1 cellular context compared by ENCODE assay signal in the genomic region with DNA sequence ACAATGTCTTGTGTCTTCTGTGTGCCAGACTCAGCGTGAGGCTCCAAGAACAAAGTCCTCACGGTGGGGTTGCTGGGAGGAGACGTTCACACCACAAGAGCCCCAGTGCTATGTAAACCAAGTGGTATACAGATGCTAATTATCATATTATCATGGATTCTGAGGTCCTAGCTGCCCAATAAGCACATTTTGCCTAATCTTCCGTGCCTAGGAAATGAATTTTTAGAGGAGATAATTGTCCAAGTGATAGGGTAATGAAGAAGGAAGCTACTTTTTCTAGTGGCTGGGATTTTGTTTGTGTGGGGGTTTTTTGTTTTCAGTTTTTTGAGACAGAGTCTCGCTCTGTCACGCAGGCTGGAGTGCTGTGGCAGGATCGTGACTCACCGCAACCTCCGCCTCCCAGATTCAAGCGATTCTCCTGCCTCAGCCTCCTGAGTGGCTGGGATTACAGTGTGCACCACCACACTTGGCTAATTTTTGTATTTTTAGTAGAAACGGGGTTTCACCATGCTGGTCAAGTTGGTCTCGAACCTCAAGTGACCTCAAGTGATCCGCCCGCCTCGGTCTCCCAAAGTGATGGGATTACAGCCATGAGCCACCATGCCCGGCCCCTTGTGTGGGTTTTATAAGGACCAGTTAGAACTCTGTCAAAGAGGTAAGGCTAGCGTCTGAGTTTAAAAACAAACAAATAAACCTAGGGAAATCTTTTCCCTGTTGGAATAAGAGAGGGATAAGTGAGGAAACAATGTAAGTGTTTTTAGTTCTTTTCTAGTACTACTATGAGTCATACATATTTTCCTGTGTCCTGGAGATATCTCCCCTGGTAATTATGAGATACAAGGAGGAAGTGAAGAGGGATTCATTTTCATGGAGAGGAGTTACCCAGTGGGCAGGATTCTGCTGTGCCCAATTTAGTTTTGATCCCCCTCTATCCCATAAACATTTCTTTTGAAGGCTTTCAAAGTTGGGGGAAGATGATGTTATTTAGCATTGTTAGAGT.
TF ChIP-seq lines count a peak whose summit lies in the region.

No MANE protein-coding gene starts in this region.

TF ChIP-seq in HEK293, 187 proteins besides CTCF, POLR2A, EP300 and RAD21 (continued from another document and continues in another):
- TF ChIP-seq, protein P1, sequence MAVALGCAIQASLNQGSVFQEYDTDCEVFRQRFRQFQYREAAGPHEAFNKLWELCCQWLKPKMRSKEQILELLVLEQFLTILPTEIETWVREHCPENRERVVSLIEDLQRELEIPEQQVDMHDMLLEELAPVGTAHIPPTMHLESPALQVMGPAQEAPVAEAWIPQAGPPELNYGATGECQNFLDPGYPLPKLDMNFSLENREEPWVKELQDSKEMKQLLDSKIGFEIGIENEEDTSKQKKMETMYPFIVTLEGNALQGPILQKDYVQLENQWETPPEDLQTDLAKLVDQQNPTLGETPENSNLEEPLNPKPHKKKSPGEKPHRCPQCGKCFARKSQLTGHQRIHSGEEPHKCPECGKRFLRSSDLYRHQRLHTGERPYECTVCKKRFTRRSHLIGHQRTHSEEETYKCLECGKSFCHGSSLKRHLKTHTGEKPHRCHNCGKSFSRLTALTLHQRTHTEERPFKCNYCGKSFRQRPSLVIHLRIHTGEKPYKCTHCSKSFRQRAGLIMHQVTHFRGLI (tag by site-specific recombination; IDR thresholded peaks at IDR 0.05): no peak
- TF ChIP-seq GLI2 (tag by site-specific recombination; IDR thresholded peaks at IDR 0.05; ENCODE audit: borderline replicate concordance, low read depth) (no peak), ZNF658 (tag by site-specific recombination; IDR thresholded peaks at IDR 0.05) (no peak), ZNF37A (tag by site-specific recombination; IDR thresholded peaks at IDR 0.05) (no peak), ZFP3 (tag by site-specific recombination; IDR thresholded peaks at IDR 0.05; ENCODE audit: low read depth) (no peak; the same call in 1 of the 2 replicates), ZNF350 (tag by site-specific recombination; IDR thresholded peaks at IDR 0.05) (no peak), ZNF707 (tag by site-specific recombination; IDR thresholded peaks at IDR 0.05) (no peak), ZNF48 (tag by site-specific recombination; IDR thresholded peaks at IDR 0.05) (no peak), ZNF280D (tag by site-specific recombination; IDR thresholded peaks at IDR 0.05) (no peak), ZNF585B (tag by site-specific recombination; IDR thresholded peaks at IDR 0.05) (no peak), ZIC2 (tag by site-specific recombination; IDR thresholded peaks at IDR 0.05) (peak; percentile 92), ZNF324 (tag by site-specific recombination; IDR thresholded peaks at IDR 0.05) (no peak), ZBTB48 (tag by site-specific recombination; IDR thresholded peaks at IDR 0.05) (peak; percentile 22; the same call in 1 of the 2 replicates), KLF10 (tag by site-specific recombination; IDR thresholded peaks at IDR 0.05) (no peak), SCRT1 (tag by site-specific recombination; IDR thresholded peaks at IDR 0.05; ENCODE audit: borderline replicate concordance) (no peak), ZNF645 (tag by site-specific recombination; IDR thresholded peaks at IDR 0.05) (no peak), ZSCAN23 (tag by site-specific recombination; IDR thresholded peaks at IDR 0.05) (no peak), ZNF18 (tag by site-specific recombination; IDR thresholded peaks at IDR 0.05) (peak; percentile 94), ZNF23 (tag by site-specific recombination; IDR thresholded peaks at IDR 0.05; ENCODE audit: borderline replicate concordance) (no peak), ZNF600 (tag by site-specific recombination; IDR thresholded peaks at IDR 0.05) (peak; percentile 90), ZNF132 (tag by site-specific recombination; IDR thresholded peaks at IDR 0.05; ENCODE audit: borderline replicate concordance) (no peak), EGR2 (tag by site-specific recombination; IDR thresholded peaks at IDR 0.05; ENCODE audit: low read depth) (no peak; the same call in 1 of the 2 replicates), IKZF3 (tag by site-specific recombination; IDR thresholded peaks at IDR 0.05) (peak; percentile 84), ZNF555 (tag by site-specific recombination; conservative IDR thresholded peaks at IDR 0.05) (no peak), ZNF404 (tag by site-specific recombination; IDR thresholded peaks at IDR 0.05) (no peak), ZFP37 (tag by site-specific recombination; IDR thresholded peaks at IDR 0.05) (peak; percentile 68), ZNF391 (tag by site-specific recombination; IDR thresholded peaks at IDR 0.05; ENCODE audit: borderline replicate concordance, low read depth) (no peak), ZNF777 (tag by site-specific recombination; IDR thresholded peaks at IDR 0.05; ENCODE audit: borderline replicate concordance) (no peak), GLI4 (tag by site-specific recombination; IDR thresholded peaks at IDR 0.05) (no peak), ZNF768 (tag by site-specific recombination; IDR thresholded peaks at IDR 0.05) (no peak), ZNF670 (tag by site-specific recombination; IDR thresholded peaks at IDR 0.05; ENCODE audit: low read depth) (no peak), KLF1 (tag by site-specific recombination; IDR thresholded peaks at IDR 0.05) (no peak), TRIM28 (IDR thresholded peaks at IDR 0.05; ENCODE audit: borderline replicate concordance, low read length) (peak; percentile 30; the same call in 1 of the 2 replicates), ZNF488 (tag by site-specific recombination; IDR thresholded peaks at IDR 0.05) (no peak), SP7 (tag by site-specific recombination; IDR thresholded peaks at IDR 0.05) (peak; percentile 89)
- TF ChIP-seq, protein P2, sequence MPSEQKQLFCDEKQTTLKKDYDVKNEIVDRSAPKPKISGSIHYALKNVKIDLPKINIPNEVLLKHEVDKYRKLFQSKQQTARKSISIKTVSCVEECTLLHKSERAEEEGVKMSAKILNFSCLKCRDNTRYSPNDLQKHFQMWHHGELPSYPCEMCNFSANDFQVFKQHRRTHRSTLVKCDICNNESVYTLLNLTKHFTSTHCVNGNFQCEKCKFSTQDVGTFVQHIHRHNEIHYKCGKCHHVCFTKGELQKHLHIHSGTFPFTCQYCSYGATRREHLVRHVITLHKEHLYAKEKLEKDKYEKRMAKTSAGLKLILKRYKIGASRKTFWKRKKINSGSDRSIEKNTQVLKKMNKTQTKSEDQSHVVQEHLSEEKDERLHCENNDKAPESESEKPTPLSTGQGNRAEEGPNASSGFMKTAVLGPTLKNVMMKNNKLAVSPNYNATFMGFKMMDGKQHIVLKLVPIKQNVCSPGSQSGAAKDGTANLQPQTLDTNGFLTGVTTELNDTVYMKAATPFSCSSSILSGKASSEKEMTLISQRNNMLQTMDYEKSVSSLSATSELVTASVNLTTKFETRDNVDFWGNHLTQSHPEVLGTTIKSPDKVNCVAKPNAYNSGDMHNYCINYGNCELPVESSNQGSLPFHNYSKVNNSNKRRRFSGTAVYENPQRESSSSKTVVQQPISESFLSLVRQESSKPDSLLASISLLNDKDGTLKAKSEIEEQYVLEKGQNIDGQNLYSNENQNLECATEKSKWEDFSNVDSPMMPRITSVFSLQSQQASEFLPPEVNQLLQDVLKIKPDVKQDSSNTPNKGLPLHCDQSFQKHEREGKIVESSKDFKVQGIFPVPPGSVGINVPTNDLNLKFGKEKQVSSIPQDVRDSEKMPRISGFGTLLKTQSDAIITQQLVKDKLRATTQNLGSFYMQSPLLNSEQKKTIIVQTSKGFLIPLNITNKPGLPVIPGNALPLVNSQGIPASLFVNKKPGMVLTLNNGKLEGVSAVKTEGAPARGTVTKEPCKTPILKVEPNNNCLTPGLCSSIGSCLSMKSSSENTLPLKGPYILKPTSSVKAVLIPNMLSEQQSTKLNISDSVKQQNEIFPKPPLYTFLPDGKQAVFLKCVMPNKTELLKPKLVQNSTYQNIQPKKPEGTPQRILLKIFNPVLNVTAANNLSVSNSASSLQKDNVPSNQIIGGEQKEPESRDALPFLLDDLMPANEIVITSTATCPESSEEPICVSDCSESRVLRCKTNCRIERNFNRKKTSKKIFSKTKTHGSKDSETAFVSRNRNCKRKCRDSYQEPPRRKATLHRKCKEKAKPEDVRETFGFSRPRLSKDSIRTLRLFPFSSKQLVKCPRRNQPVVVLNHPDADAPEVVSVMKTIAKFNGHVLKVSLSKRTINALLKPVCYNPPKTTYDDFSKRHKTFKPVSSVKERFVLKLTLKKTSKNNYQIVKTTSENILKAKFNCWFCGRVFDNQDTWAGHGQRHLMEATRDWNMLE (tag by site-specific recombination; conservative IDR thresholded peaks at IDR 0.05; ENCODE audit: low read depth): 0 out of 2 replicates have a peak, but pooled peaks have one; percentile 12
- TF ChIP-seq, protein P3, sequence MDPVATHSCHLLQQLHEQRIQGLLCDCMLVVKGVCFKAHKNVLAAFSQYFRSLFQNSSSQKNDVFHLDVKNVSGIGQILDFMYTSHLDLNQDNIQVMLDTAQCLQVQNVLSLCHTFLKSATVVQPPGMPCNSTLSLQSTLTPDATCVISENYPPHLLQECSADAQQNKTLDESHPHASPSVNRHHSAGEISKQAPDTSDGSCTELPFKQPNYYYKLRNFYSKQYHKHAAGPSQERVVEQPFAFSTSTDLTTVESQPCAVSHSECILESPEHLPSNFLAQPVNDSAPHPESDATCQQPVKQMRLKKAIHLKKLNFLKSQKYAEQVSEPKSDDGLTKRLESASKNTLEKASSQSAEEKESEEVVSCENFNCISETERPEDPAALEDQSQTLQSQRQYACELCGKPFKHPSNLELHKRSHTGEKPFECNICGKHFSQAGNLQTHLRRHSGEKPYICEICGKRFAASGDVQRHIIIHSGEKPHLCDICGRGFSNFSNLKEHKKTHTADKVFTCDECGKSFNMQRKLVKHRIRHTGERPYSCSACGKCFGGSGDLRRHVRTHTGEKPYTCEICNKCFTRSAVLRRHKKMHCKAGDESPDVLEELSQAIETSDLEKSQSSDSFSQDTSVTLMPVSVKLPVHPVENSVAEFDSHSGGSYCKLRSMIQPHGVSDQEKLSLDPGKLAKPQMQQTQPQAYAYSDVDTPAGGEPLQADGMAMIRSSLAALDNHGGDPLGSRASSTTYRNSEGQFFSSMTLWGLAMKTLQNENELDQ (tag by site-specific recombination; IDR thresholded peaks at IDR 0.05; ENCODE audit: low read depth): no peak
- TF ChIP-seq, protein P4, sequence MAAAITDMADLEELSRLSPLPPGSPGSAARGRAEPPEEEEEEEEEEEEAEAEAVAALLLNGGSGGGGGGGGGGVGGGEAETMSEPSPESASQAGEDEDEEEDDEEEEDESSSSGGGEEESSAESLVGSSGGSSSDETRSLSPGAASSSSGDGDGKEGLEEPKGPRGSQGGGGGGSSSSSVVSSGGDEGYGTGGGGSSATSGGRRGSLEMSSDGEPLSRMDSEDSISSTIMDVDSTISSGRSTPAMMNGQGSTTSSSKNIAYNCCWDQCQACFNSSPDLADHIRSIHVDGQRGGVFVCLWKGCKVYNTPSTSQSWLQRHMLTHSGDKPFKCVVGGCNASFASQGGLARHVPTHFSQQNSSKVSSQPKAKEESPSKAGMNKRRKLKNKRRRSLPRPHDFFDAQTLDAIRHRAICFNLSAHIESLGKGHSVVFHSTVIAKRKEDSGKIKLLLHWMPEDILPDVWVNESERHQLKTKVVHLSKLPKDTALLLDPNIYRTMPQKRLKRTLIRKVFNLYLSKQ (tag by site-specific recombination; IDR thresholded peaks at IDR 0.05; ENCODE audit: borderline replicate concordance): no peak
